Comparison of ENCODE assay signal across 9 cellular contexts in genomic region chr10:6072215-6072941, GRCh38. TPM values are rescaled to one million over a fixed set of nuclear protein-coding genes. Genes with fewer than 3 reads are reported as not detected.
DNase-seq lines count a peak whose midpoint lies in the region; ATAC-seq, FAIRE-seq and TF ChIP-seq lines count a peak whose summit lies in the region.
"Had no signal": no experiment of that assay in that cellular context is flagged by ENCODE, and none has a peak within 500 bp of the region (broad histone marks: within the 10 kb centered on the region; RNA-seq: fewer than 3 reads in every experiment).

No MANE protein-coding gene starts in this region.

- no peak overlapping the region for H3K27ac Mint-ChIP-seq in WTC11

- H3K4me2 ChIP-seq in GM12878 (ENCODE audit: control insufficient read depth, insufficient read depth), result peak overlapping the region; percentile 65

- DNase-seq in CD1c-positive myeloid dendritic cell (ENCODE audit: extremely low spot score) (peak; percentile 45), GM12878 (ENCODE audit: low read depth, low spot score) (no peak), retina (no peak), NCI-H2029 treated with DMSO at 0.1 percent for 48 hours (lab: John Stamatoyannopoulos, UW) (no peak), WTC11 (ENCODE audit: low spot score) (no peak)
- DNase-seq: OCI-M1 had no signal

- no peak for TF ChIP-seq RAD21 in GM12878 (IDR thresholded peaks at IDR 0.05; ENCODE audit: insufficient read depth, low read depth, low read length)

- H3K4me3 Mint-ChIP-seq in WTC11, result no peak overlapping the region

- RAD21 ChIA-PET in GM12878 (lab: Charles Lee; ENCODE audit: unreplicated experiment), result interaction anchor here (0.7 to 1.9 kb wide), 8 partner anchors 10 to 96 kb away, joined by 3 to 7 read pairs (median 4); partner anchors contain the start of gene IL2RA

- ATAC-seq in GM18907 (IDR thresholded peaks at IDR 0.05; ENCODE audit: unreplicated experiment) (peak; percentile 55), HG03196 (IDR thresholded peaks at IDR 0.05; ENCODE audit: unreplicated experiment) (peak; percentile 51), GM12878 (peak; percentile 77), HG02970 (IDR thresholded peaks at IDR 0.05; ENCODE audit: low FRiP score, unreplicated experiment) (no peak), WTC11 (no peak)

- no peaks in the 10 kb centered on the region for H3K9me3 ChIP-seq in GM12878 (replicated peaks; ENCODE audit: control insufficient read depth, insufficient read depth, low read length)

- no peaks in the 10 kb centered on the region for H3K36me3 Mint-ChIP-seq in WTC11

- POLR2A ChIA-PET in GM12878 (lab: Charles Lee) (interaction anchor here (1.4 kb wide), 1 partner anchor 9 kb away, joined by 11 read pairs; no protein-coding TSS in a partner anchor), WTC11 (lab: Charles Lee) (no interaction called here)

- H3K36me3 ChIP-seq in GM12878 (ENCODE audit: control insufficient read depth in 2 of 2, insufficient read depth in 2 of 2, low read length in 1 of 2), result no peaks in the 10 kb centered on the region

- FAIRE-seq in GM12878 (lab: Jason Lieb, UNC), result peak; percentile 78

- peak overlapping the region; percentile 72 for H2AFZ ChIP-seq in GM12878 (ENCODE audit: control insufficient read depth, low read depth, low read length)

- H3K4me1 Mint-ChIP-seq in WTC11, result peaks cover 3% of the 10 kb centered on the region; the same call in 1 of the 2 replicates

- under 1% methylated on average over 13 of the region's 13 CpGs for WGBS in GM12878 (ENCODE audit: insufficient coverage, insufficient replicate concordance, low lambda C conversion rate, missing lambda C conversion rate)

- no peaks in the 10 kb centered on the region for H3K79me2 ChIP-seq in GM12878 (ENCODE audit: control insufficient read depth, insufficient read depth, low read length)

- peak in 1 of 2 experiments; percentile 10; a peak in 1 of 4 replicates for TF ChIP-seq EP300 in GM12878 (IDR thresholded peaks at IDR 0.05; ENCODE audit: borderline replicate concordance in 1 of 2, control insufficient read depth in 1 of 2, low read depth in 2 of 2, low read length in 2 of 2)

- in situ Hi-C loops in GM12878 (cut with MboI), result no loop called here

- peak overlapping the region; percentile 71 for H3K27ac ChIP-seq in GM12878 (ENCODE audit: control insufficient read depth, insufficient read depth)

- H4K20me1 ChIP-seq in GM12878 (ENCODE audit: control insufficient read depth, insufficient read depth), result no peaks in the 10 kb centered on the region

- CTCF ChIA-PET in GM12878 (lab: Yijun Ruan, JAX), result interaction anchor here (0.7 to 4.5 kb wide), 11 partner anchors 9 to 607 kb away, joined by 3 to 53 read pairs (median 5); no protein-coding TSS in a partner anchor
- CTCF ChIA-PET in WTC11 (lab: Charles Lee), result no interaction called here

- peaks cover 6% of the 10 kb centered on the region for H3K27me3 Mint-ChIP-seq in WTC11 (ENCODE audit: low read depth)

- intact Hi-C loops in GM12878 (cut with micrococcal nuclease; ENCODE audit: unreplicated experiment), result no loop called here

- no peak for TF ChIP-seq CTCF in GM12878 (IDR thresholded peaks at IDR 0.05 in 2 of 3, conservative IDR thresholded peaks at IDR 0.05 in 1 of 3; ENCODE audit: control insufficient read depth in 2 of 3, extremely low read depth in 1 of 3, insufficient read depth in 1 of 3, low read depth in 3 of 3, low read length in 3 of 3)
- no peak for TF ChIP-seq CTCF in WTC11 (IDR thresholded peaks at IDR 0.05)

- H3K9me3 Mint-ChIP-seq in WTC11, result no peaks in the 10 kb centered on the region

- BruUV-seq in GM12878 (replicated peaks; lab: Mats Ljungman, UMichigan), result no TSS peak

- H3K9ac ChIP-seq in GM12878 (ENCODE audit: control insufficient read depth, insufficient read depth, low read length), result peak overlapping the region; percentile 53

- no peak for TF ChIP-seq POLR2A in GM12878 (IDR thresholded peaks at IDR 0.05; ENCODE audit: low read depth, low read length)

- SMC1A ChIA-PET in GM12878 (lab: Charles Lee; ENCODE audit: uncharacterized antibody, unreplicated experiment), result interaction anchor here (0.6 to 6.9 kb wide), 11 partner anchors 9 to 232 kb away, joined by 3 to 66 read pairs (median 6); partner anchors contain the start of gene IL2RA

- H3K4me3 ChIP-seq in GM12878, result peak overlapping the region; percentile 56

- no peaks in the 10 kb centered on the region; a peak in 2 of 4 replicates for H3K27me3 ChIP-seq in GM12878 (replicated peaks in 1 of 2; ENCODE audit: control insufficient read depth in 2 of 2, insufficient read depth in 2 of 2, low read length in 1 of 2)

- H3K4me1 ChIP-seq in GM12878 (ENCODE audit: control insufficient read depth, insufficient read depth, low read length), result peaks cover 30% of the 10 kb centered on the region

TF ChIP-seq in GM12878, 131 proteins besides CTCF, POLR2A, EP300 and RAD21 (continues in another document):
- TF ChIP-seq SUPT20H (IDR thresholded peaks at IDR 0.05; ENCODE audit: borderline replicate concordance, control insufficient read depth, low read depth, low read length) (no peak), MEF2A (IDR thresholded peaks at IDR 0.05; ENCODE audit: insufficient read depth, low read depth, low read length) (no peak), RELA (IDR thresholded peaks at IDR 0.05; ENCODE audit: borderline replicate concordance, partially characterized antibody) (no peak), ZNF274 (IDR thresholded peaks at IDR 0.05; ENCODE audit: insufficient read depth, insufficient read length) (no peak), ATF7 (IDR thresholded peaks at IDR 0.05; ENCODE audit: low read depth) (peak; percentile 30; the same call in 1 of the 2 replicates), RUNX3 (IDR thresholded peaks at IDR 0.05; ENCODE audit: low read length) (peak; percentile 25), ATF3 (IDR thresholded peaks at IDR 0.05; ENCODE audit: borderline replicate concordance, extremely low read depth, low read depth, low read length) (no peak), BCL11A (IDR thresholded peaks at IDR 0.05; ENCODE audit: low read depth, low read length) (0 out of 2 replicates have a peak, but pooled peaks have one; percentile 2)

TF ChIP-seq in WTC11, 78 proteins besides CTCF, POLR2A, EP300 and RAD21 (continues in another document):
- TF ChIP-seq NR2C2 (CRISPR knock-in tag; IDR thresholded peaks at IDR 0.05), result no peak
- no peak for TF ChIP-seq USF1 (CRISPR knock-in tag; IDR thresholded peaks at IDR 0.05)
- TF ChIP-seq GTF2I (CRISPR knock-in tag; conservative IDR thresholded peaks at IDR 0.05), result no peak
- TF ChIP-seq ATF3 (CRISPR knock-in tag; conservative IDR thresholded peaks at IDR 0.05), result no peak

RNA-seq across cellular contexts. Expression of gene IL2RA, which starts 10.2 kb away (rescaled TPM):
- total RNA-seq in GM12878 (2013; cell fraction: nucleolus; rRNA removed), result 4.9 and 10.7 TPM in 2 replicates
- total RNA-seq in GM12878 (2014; rRNA removed), result 3.4 and 4.0 TPM in 2 replicates
- 5.0 and 5.3 TPM in 2 replicates for total RNA-seq in GM12878 (2014; rRNA removed; fragmentation: Illumina TruSeq; extraction: Trizol)
- total RNA-seq in GM12878 (2021), result 5.0 and 5.3 TPM in 2 replicates
- polyA plus RNA-seq in GM12878 (2011; ENCODE audit: low read depth), result 0.97 TPM
- polyA plus RNA-seq in GM12878 (2011; rRNA removed), result 2.2 and 2.4 TPM in 2 replicates
- 1.2 TPM in 2 replicates for polyA plus RNA-seq in GM12878 (2011; cell fraction: cytosol; rRNA removed)
- 0.80 and 1.1 TPM in 2 replicates for polyA plus RNA-seq in GM12878 (2011; cell fraction: nucleus; rRNA removed)
- polyA plus RNA-seq in GM12878 (2012), result 1.3 and 2.2 TPM in 2 replicates
- 5.6 and 6.0 TPM in 2 replicates for polyA plus RNA-seq in GM12878 (2014; fragmentation: Illumina TruSeq; extraction: Trizol)
- polyA plus RNA-seq in GM12878 (2014; fragmentation: Nextera tagmentation; extraction: Ambion mirVana), result 1 to 10 TPM; 3.3 to 5.1 TPM
- polyA plus RNA-seq in GM12878 (2014; rRNA removed), result 3.4 and 3.9 TPM in 2 replicates
- 1 to 10 TPM; 4.8 to 5.7 TPM for polyA plus RNA-seq in GM12878 (2016; fragmentation: Nextera tagmentation; extraction: Ambion mirVana)
- 1.0 and 1.1 TPM in 2 replicates for polyA minus RNA-seq in GM12878 (2011; rRNA and poly(A)+ RNA removed)
- polyA minus RNA-seq in GM12878 (2011; cell fraction: cytosol; rRNA and poly(A)+ RNA removed), result not detected in 2 replicates
- polyA minus RNA-seq in GM12878 (2011; cell fraction: nucleus; rRNA and poly(A)+ RNA removed), result 0.77 and 1.2 TPM in 2 replicates
- total RNA-seq in WTC11 (2021), result 0.31 to 0.41 TPM (median 0.32 TPM) in 3 replicates

RNA-seq across cellular contexts. Expression of gene RBM17, which starts 16.5 kb away (rescaled TPM):
- 136 and 141 TPM in 2 replicates for total RNA-seq in GM12878 (2013; cell fraction: nucleolus; rRNA removed)
- total RNA-seq in GM12878 (2014; rRNA removed) (38.3 and 49.0 TPM in 2 replicates), GM12878 (2014; rRNA removed; fragmentation: Illumina TruSeq; extraction: Trizol) (85.7 and 94.1 TPM in 2 replicates), GM12878 (2021) (101 and 106 TPM in 2 replicates), WTC11 (2021) (117 to 160 TPM (median 118 TPM) in 3 replicates)
- 52.6 TPM for polyA plus RNA-seq in GM12878 (2011; ENCODE audit: low read depth)
- polyA plus RNA-seq in GM12878 (2011; rRNA removed) (64.5 and 65.3 TPM in 2 replicates), GM12878 (2014; fragmentation: Illumina TruSeq; extraction: Trizol) (156 and 160 TPM in 2 replicates), GM12878 (2014; fragmentation: Nextera tagmentation; extraction: Ambion mirVana) (10 to 100 TPM; 28.4 to 45.0 TPM), GM12878 (2014; rRNA removed) (79.9 and 82.1 TPM in 2 replicates), GM12878 (2016; fragmentation: Nextera tagmentation; extraction: Ambion mirVana) (100 to 1,000 TPM; 177 to 181 TPM)
- 33.5 and 38.9 TPM in 2 replicates for polyA plus RNA-seq in GM12878 (2011; cell fraction: cytosol; rRNA removed)
- 130 and 190 TPM in 2 replicates for polyA plus RNA-seq in GM12878 (2011; cell fraction: nucleus; rRNA removed)
- 73.3 and 80.2 TPM in 2 replicates for polyA plus RNA-seq in GM12878 (2012)
- polyA minus RNA-seq in GM12878 (2011; rRNA and poly(A)+ RNA removed), result 22.5 and 26.1 TPM in 2 replicates
- polyA minus RNA-seq in GM12878 (2011; cell fraction: cytosol; rRNA and poly(A)+ RNA removed), result 11.8 and 17.6 TPM in 2 replicates
- 19.2 and 28.1 TPM in 2 replicates for polyA minus RNA-seq in GM12878 (2011; cell fraction: nucleus; rRNA and poly(A)+ RNA removed)

Comparison
In these comparisons a context has a peak if more than half of its experiments do, and no peak if none do; other contexts are left out.
1. ATAC-seq: peak in GM18907 (single experiment), HG03196 (single experiment) and GM12878 (single experiment); none in HG02970 (single experiment) and WTC11 (single experiment).